Comparison of ENCODE assay signal across 8 cellular contexts in genomic region chr18:13612111-13612997, GRCh38.
DNase-seq lines count a peak whose midpoint lies in the region; ATAC-seq and TF ChIP-seq lines count a peak whose summit lies in the region.

No MANE protein-coding gene starts in this region.

- peak; percentile 66 for ATAC-seq in CD4-positive, alpha-beta T cell (ENCODE audit: poor library complexity)
- ATAC-seq in GM21360 (IDR thresholded peaks at IDR 0.05; ENCODE audit: unreplicated experiment), result peak; percentile 51

- POLR2A ChIA-PET in CD4-positive, alpha-beta T cell (lab: Charles Lee), result interaction anchor here (0.5 to 1.9 kb wide), 13 partner anchors 12 to 909 kb away, joined by 3 to 9 read pairs (median 3); partner anchors contain the start of genes CEP192 and PSMG2
- POLR2A ChIA-PET in activated CD4-positive, alpha-beta memory T cell treated with anti-CD3 and anti-CD28 coated beads for 36 hours (lab: Charles Lee), result interaction anchor here (0.8 to 4.7 kb wide), 12 partner anchors 25 to 396 kb away, joined by 3 to 39 read pairs (median 6); partner anchors contain the start of genes FAM210A and RNMT

- H3K4me3 Mint-ChIP-seq in CD4-positive, alpha-beta T cell, result peak overlapping the region; percentile 86
- peak overlapping the region; percentile 78 for H3K4me3 Mint-ChIP-seq in activated CD4-positive, alpha-beta memory T cell treated with anti-CD3 and anti-CD28 coated beads for 36 hours

- H3K27ac ChIP-seq in CD4-positive, alpha-beta T cell (ENCODE audit: low read depth, low read length), result peak overlapping the region; percentile 38
- no peak overlapping the region for H3K27ac ChIP-seq in HUES64 (ENCODE audit: low read depth, low read length)

- TF ChIP-seq CTCF in CD4-positive, alpha-beta T cell (IDR thresholded peaks at IDR 0.05), result no peak
- no peak for TF ChIP-seq CTCF in epithelial cell of proximal tubule (conservative IDR thresholded peaks at IDR 0.05; ENCODE audit: low read depth, low read length)

- H3K4me1 Mint-ChIP-seq in CD4-positive, alpha-beta T cell (ENCODE audit: low read depth), result peaks cover 90% of the 10 kb centered on the region
- H3K4me1 Mint-ChIP-seq in activated CD4-positive, alpha-beta memory T cell treated with anti-CD3 and anti-CD28 coated beads for 36 hours (ENCODE audit: low read depth), result peaks cover 92% of the 10 kb centered on the region

- H3K36me3 Mint-ChIP-seq in CD4-positive, alpha-beta T cell (ENCODE audit: low read depth), result no peaks in the 10 kb centered on the region
- peaks cover 8% of the 10 kb centered on the region for H3K36me3 Mint-ChIP-seq in activated CD4-positive, alpha-beta memory T cell treated with anti-CD3 and anti-CD28 coated beads for 36 hours

- no peaks in the 10 kb centered on the region for H3K36me3 ChIP-seq in HUES64 (ENCODE audit: insufficient read depth, low read length)

- H3K4me1 ChIP-seq in HUES64 (ENCODE audit: insufficient read depth, low read length), result peaks cover 13% of the 10 kb centered on the region

- no peak overlapping the region for H3K9ac ChIP-seq in HUES64 (ENCODE audit: low read depth, low read length)

- CTCF ChIA-PET in CD4-positive, alpha-beta T cell (lab: Charles Lee), result interaction anchor here (0.8 to 3.0 kb wide), 5 partner anchors 17 to 396 kb away, joined by 3 to 11 read pairs (median 3); no protein-coding TSS in a partner anchor
- CTCF ChIA-PET in activated CD4-positive, alpha-beta memory T cell treated with anti-CD3 and anti-CD28 coated beads for 36 hours (lab: Charles Lee), result interaction anchor here (1.0 to 9.5 kb wide), 10 partner anchors 15 to 396 kb away, joined by 3 to 86 read pairs (median 6); no protein-coding TSS in a partner anchor

- H3K4me3 ChIP-seq in HUES64 (ENCODE audit: low read length) (peak overlapping the region; percentile 39; the same call in 1 of the 2 replicates), epithelial cell of proximal tubule (ENCODE audit: low read depth, low read length) (peak overlapping the region; percentile 38)

- WGBS in HUES64, result 75% methylated on average over 19 of the region's 20 CpGs

- no peaks in the 10 kb centered on the region for H3K27me3 ChIP-seq in CD4-positive, alpha-beta T cell (ENCODE audit: control insufficient read depth, insufficient read depth, low read length)
- peaks cover 38% of the 10 kb centered on the region for H3K27me3 ChIP-seq in HUES64 (ENCODE audit: insufficient read depth, low read length)

- H3K9me3 ChIP-seq in CD4-positive, alpha-beta T cell (ENCODE audit: control insufficient read depth, low read length), result no peaks in the 10 kb centered on the region
- H3K9me3 ChIP-seq in HUES64 (ENCODE audit: insufficient read depth, low read depth, low read length), result no peaks in the 10 kb centered on the region

- H3K9me3 Mint-ChIP-seq in CD4-positive, alpha-beta T cell, result no peaks in the 10 kb centered on the region
- no peaks in the 10 kb centered on the region for H3K9me3 Mint-ChIP-seq in activated CD4-positive, alpha-beta memory T cell treated with anti-CD3 and anti-CD28 coated beads for 36 hours

- no peaks in the 10 kb centered on the region for H3K27me3 Mint-ChIP-seq in CD4-positive, alpha-beta T cell
- no peaks in the 10 kb centered on the region for H3K27me3 Mint-ChIP-seq in activated CD4-positive, alpha-beta memory T cell treated with anti-CD3 and anti-CD28 coated beads for 36 hours

- H3K27ac Mint-ChIP-seq in CD4-positive, alpha-beta T cell, result peak overlapping the region; percentile 90
- H3K27ac Mint-ChIP-seq in activated CD4-positive, alpha-beta memory T cell treated with anti-CD3 and anti-CD28 coated beads for 36 hours, result peak overlapping the region; percentile 92

- intact Hi-C loops in CD4-positive, alpha-beta T cell (cut with DNase I, micrococcal nuclease), result loop anchor here in 1 of 2 experiments (1.0 to 10.0 kb wide), 6 partner anchors 35 to 395 kb away; no protein-coding TSS in a partner anchor
- intact Hi-C loops in activated CD4-positive, alpha-beta memory T cell treated with anti-CD3 and anti-CD28 coated beads for 36 hours (cut with micrococcal nuclease), result loop anchor here (1.0 to 5.0 kb wide), 8 partner anchors 26 to 395 kb away; partner anchors contain the start of genes FAM210A, LDLRAD4 and RNMT

- peak; percentile 39 to 82 (median 72) for DNase-seq in CD4-positive, alpha-beta T cell
- DNase-seq in activated CD4-positive, alpha-beta memory T cell treated with anti-CD3 and anti-CD28 coated beads for 36 hours, result peak; percentile 87
- DNase-seq in epithelial cell of proximal tubule (ENCODE audit: low read depth) (no peak), pons (ENCODE audit: low spot score) (peak; percentile 89), ureter (ENCODE audit: low spot score) (peak; percentile 47), A172 (ENCODE audit: low spot score) (no peak)

Comparison
In these comparisons a context has a peak if more than half of its experiments do, and no peak if none do; other contexts are left out.
1. DNase-seq: peak in CD4-positive, alpha-beta T cell (10 of 10), activated CD4-positive, alpha-beta memory T cell treated with anti-CD3 and anti-CD28 coated beads for 36 hours (single experiment), pons (single experiment) and ureter (single experiment); none in epithelial cell of proximal tubule (single experiment) and A172 (single experiment).